In the genomic region with DNA sequence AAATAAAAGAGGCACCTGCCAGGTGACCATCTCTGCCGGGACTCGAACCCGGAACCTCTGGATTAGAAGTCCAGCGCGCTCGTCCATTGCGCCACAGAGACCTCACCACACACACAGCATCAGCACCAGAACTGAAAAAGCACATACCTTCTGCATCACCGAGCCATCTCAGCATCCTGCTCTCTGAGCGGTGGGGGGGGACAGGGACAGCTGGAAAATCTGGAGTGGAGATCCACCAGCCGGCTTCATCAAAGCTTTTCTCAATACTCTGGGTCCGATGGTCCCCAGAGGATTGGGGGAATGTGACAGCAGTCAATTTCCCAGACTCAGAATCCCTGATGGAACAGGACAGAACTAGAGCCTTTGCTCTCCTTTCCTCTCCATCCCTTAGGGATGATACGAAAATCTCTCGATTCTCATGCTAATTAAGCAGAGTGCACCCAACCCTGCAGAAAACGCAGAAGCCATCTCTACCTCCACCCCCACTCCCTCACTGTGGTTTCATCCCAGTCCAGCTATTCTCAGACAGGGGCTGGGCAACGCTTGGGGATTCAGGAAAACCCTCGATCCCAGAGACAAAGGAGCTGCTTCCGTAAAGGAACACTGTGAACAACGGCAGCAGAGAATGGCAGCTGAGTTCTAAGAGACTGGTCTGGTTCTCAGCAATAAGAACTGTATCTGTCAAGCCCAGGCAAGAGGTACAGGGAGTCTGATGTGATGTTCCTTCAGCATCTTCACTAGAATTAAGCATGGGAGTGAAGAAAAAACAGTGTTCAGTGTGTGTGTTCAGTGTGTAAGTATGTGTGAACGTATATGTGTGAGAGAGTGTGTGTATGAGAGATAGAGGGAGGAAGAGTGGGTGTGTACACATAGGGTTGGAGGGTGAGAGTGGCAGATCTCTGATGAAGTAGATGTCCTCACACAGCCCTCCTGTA, we compare ENCODE assay signal across 1 cellular context.
A peak's percentile ranks its signal among the peaks of the same experiment; 100 is the strongest.
TF ChIP-seq lines count a peak whose summit lies in the region.

No MANE protein-coding gene starts in this region.

TF ChIP-seq in K562, 482 proteins besides CTCF, POLR2A, EP300 and RAD21 (continued from another document):
- TF ChIP-seq, protein P1, sequence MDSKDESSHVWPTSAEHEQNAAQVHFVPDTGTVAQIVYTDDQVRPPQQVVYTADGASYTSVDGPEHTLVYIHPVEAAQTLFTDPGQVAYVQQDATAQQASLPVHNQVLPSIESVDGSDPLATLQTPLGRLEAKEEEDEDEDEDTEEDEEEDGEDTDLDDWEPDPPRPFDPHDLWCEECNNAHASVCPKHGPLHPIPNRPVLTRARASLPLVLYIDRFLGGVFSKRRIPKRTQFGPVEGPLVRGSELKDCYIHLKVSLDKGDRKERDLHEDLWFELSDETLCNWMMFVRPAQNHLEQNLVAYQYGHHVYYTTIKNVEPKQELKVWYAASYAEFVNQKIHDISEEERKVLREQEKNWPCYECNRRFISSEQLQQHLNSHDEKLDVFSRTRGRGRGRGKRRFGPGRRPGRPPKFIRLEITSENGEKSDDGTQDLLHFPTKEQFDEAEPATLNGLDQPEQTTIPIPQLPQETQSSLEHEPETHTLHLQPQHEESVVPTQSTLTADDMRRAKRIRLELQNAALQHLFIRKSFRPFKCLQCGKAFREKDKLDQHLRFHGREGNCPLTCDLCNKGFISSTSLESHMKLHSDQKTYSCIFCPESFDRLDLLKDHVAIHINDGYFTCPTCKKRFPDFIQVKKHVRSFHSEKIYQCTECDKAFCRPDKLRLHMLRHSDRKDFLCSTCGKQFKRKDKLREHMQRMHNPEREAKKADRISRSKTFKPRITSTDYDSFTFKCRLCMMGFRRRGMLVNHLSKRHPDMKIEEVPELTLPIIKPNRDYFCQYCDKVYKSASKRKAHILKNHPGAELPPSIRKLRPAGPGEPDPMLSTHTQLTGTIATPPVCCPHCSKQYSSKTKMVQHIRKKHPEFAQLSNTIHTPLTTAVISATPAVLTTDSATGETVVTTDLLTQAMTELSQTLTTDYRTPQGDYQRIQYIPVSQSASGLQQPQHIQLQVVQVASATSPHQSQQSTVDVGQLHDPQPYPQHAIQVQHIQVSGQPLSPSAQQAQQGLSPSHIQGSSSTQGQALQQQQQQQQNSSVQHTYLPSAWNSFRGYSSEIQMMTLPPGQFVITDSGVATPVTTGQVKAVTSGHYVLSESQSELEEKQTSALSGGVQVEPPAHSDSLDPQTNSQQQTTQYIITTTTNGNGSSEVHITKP (IDR thresholded peaks at IDR 0.05; ENCODE audit: partially characterized antibody), result peak; percentile 18
- peak; percentile 69 for TF ChIP-seq POLR3A (IDR thresholded peaks at IDR 0.05; ENCODE audit: borderline replicate concordance, extremely low read depth, insufficient read depth, insufficient read length)
- TF ChIP-seq FOXK2 (conservative IDR thresholded peaks at IDR 0.05 in 1 of 2, IDR thresholded peaks at IDR 0.05 in 1 of 2; ENCODE audit: low read depth in 2 of 2), result no peak
TF ChIP-seq in K562: peak in this region for 4.
